19 cellular contexts compared by ENCODE assay signal in genomic region chr7:103632005-103632639, GRCh38.
"Had no signal": no experiment of that assay in that cellular context is flagged by ENCODE, and none has a peak within 500 bp of the region (broad histone marks: within the 10 kb centered on the region; RNA-seq: fewer than 3 reads in every experiment).

No MANE protein-coding gene starts in this region.

- H3K36me3 ChIP-seq: ascending aorta, breast epithelium, upper lobe of right lung had no signal

- FAIRE-seq: keratinocyte had no signal

- H3K9me3 ChIP-seq: ascending aorta, breast epithelium, upper lobe of right lung had no signal

- H3K27me3 ChIP-seq: ascending aorta, breast epithelium, upper lobe of right lung had no signal

- DNase-seq: activated CD4-positive, alpha-beta T cell treated with anti-CD3 and anti-CD28 coated beads, Interleukin-2, amount 50 U/mL, for 1 hour; activated CD4-positive, CD25-positive, alpha-beta regulatory T cell treated with anti-CD3 and anti-CD28 coated beads, Interleukin-2, amount 50 U/mL, for 72 hours; activated CD8-positive, alpha-beta memory T cell treated with anti-CD3 and anti-CD28 coated beads, Interleukin-2, amount 50 U/mL, for 4 hours; activated naive CD4-positive, alpha-beta T cell treated with anti-CD3 and anti-CD28 coated beads for 36 hours; activated T-cell treated with anti-CD3 and anti-CD28 coated beads, Interleukin-2, amount 50 U/mL, for 4 hours; effector CD8-positive, alpha-beta T cell; hypothalamus; stimulated activated CD4-positive, alpha-beta T cell treated with anti-CD3 and anti-CD28 coated beads, Interleukin-12 subunit alpha, Interleukin-12 subunit beta, amount 100 ng/mL, for 4 hours; stimulated activated CD4-positive, alpha-beta T cell treated with anti-CD3 and anti-CD28 coated beads, Interleukin-1b, Interleukin-23, amount 100 ng/mL, for 48 hours; stimulated activated CD8-positive, alpha-beta memory T cell treated with anti-CD3 and anti-CD28 coated beads, Interleukin-4, amount 100 ng/mL, for 48 hours; stimulated activated naive CD4-positive, alpha-beta T cell; T-helper 2 cell; upper lobe of right lung had no signal

- H3K4me1 ChIP-seq: ascending aorta, breast epithelium, upper lobe of right lung had no signal

- H3K4me3 ChIP-seq: ascending aorta, breast epithelium, lung, upper lobe of right lung had no signal

- H3K27ac ChIP-seq: ascending aorta, breast epithelium, upper lobe of right lung, VCaP had no signal

- ATAC-seq: activated T-cell treated with anti-CD3 and anti-CD28 coated beads, Interleukin-2, amount 50 U/mL, for 4 hours; left lobe of liver; upper lobe of right lung had no signal
